In genomic region chr6:92945799-92946198, GRCh38 we compare ENCODE assay signal across 1 cellular context.
TF ChIP-seq lines count a peak whose summit lies in the region.

No MANE protein-coding gene starts in this region.

TF ChIP-seq in GM12878, 131 proteins besides CTCF, POLR2A, EP300 and RAD21:
- peak; percentile 15 for TF ChIP-seq ZZZ3 (IDR thresholded peaks at IDR 0.05; ENCODE audit: control insufficient read depth, insufficient read length, low read depth)
- TF ChIP-seq, protein P1, sequence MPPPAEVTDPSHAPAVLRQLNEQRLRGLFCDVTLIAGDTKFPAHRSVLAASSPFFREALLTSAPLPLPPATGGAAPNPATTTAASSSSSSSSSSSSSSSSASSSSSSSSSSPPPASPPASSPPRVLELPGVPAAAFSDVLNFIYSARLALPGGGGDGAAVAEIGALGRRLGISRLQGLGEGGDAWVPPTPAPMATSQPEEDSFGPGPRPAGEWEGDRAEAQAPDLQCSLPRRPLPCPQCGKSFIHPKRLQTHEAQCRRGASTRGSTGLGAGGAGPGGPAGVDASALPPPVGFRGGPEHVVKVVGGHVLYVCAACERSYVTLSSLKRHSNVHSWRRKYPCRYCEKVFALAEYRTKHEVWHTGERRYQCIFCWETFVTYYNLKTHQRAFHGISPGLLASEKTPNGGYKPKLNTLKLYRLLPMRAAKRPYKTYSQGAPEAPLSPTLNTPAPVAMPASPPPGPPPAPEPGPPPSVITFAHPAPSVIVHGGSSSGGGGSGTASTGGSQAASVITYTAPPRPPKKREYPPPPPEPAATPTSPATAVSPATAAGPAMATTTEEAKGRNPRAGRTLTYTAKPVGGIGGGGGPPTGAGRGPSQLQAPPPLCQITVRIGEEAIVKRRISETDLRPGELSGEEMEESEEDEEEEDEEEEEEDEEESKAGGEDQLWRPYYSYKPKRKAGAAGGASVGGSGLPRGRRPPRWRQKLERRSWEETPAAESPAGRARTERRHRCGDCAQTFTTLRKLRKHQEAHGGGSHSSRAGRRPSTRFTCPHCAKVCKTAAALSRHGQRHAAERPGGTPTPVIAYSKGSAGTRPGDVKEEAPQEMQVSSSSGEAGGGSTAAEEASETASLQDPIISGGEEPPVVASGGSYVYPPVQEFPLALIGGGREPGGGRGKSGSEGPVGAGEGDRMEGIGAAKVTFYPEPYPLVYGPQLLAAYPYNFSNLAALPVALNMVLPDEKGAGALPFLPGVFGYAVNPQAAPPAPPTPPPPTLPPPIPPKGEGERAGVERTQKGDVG (CRISPR knock-in tag; IDR thresholded peaks at IDR 0.05), result no peak
- TF ChIP-seq, protein P2, sequence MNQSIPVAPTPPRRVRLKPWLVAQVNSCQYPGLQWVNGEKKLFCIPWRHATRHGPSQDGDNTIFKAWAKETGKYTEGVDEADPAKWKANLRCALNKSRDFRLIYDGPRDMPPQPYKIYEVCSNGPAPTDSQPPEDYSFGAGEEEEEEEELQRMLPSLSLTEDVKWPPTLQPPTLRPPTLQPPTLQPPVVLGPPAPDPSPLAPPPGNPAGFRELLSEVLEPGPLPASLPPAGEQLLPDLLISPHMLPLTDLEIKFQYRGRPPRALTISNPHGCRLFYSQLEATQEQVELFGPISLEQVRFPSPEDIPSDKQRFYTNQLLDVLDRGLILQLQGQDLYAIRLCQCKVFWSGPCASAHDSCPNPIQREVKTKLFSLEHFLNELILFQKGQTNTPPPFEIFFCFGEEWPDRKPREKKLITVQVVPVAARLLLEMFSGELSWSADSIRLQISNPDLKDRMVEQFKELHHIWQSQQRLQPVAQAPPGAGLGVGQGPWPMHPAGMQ (IDR thresholded peaks at IDR 0.05; ENCODE audit: borderline replicate concordance), result no peak
- no peak for TF ChIP-seq SIN3A (IDR thresholded peaks at IDR 0.05; ENCODE audit: low read depth, low read length)
- no peak for TF ChIP-seq NFXL1 (IDR thresholded peaks at IDR 0.05; ENCODE audit: borderline replicate concordance)
- no peak for TF ChIP-seq LARP7 (IDR thresholded peaks at IDR 0.05)
- no peak for TF ChIP-seq RUNX3 (IDR thresholded peaks at IDR 0.05; ENCODE audit: low read length)
